9 cellular contexts compared by ENCODE assay signal in the genomic region with DNA sequence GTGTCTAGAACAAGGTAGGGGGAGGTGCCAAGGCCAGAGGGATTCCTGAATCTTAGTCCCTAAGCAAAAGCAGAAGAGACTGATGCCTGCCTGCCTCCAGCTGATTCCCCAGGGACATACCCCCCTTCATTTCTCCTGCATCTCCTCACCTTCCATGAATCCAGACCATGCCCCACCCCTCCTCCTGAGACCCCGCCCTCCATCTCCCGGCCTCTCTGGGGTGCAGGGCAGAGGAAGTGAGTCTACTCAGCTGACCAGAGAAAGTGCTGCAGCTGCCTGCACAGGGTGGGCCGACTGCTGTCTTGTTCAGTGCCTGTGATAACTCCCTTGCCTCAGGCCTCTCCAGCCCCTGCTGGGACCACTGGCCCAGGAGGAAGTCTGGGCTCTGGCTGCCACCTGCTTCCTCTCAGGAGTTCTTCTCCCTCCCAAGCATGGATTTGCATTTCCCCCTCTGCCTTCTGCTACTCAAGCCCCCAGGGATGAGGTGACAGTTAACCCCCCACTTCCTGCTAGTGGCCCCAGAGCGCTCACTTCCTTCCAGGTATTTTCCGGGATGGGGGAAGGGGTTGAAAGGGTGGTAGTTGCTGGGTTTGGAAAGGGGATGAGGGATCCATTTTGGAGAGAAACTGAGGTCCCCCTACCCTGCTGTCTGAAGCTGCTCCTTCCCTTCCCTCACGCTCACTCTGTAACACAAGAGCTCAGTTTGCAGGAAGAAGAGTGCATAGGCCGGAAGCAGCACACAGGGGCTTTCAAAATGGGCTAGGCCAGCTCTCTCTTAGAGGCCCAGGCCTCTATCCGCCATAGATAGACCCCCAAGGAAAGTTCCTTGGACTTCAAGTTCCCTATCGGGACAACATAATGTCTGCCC. TPM values are rescaled to one million over a fixed set of nuclear protein-coding genes. Genes with fewer than 3 reads are reported as not detected.
DNase-seq lines count a peak whose midpoint lies in the region; ATAC-seq, FAIRE-seq and TF ChIP-seq lines count a peak whose summit lies in the region.
"Had no signal": no experiment of that assay in that cellular context is flagged by ENCODE, and none has a peak within 500 bp of the region (broad histone marks: within the 10 kb centered on the region; RNA-seq: fewer than 3 reads in every experiment).

No MANE protein-coding gene starts in this region.

- H3K9me3 ChIP-seq in pancreas = no peaks in the 10 kb centered on the region

- peak overlapping the region; percentile 95 for H3K4me2 ChIP-seq in KMS-11

- ATAC-seq in pancreas = peak in 3 of 4 donors; percentile 35 to 67 (median 58)
- no peak for ATAC-seq in GM18519 (IDR thresholded peaks at IDR 0.05; ENCODE audit: low FRiP score, unreplicated experiment)
- no peak for ATAC-seq in HG03039 (IDR thresholded peaks at IDR 0.05; ENCODE audit: unreplicated experiment)

- peak overlapping the region; percentile 24 for H3K4me3 ChIP-seq in KMS-11 (IDR thresholded peaks at IDR 0.05; ENCODE audit: insufficient read depth, low read depth, low read length)
- H3K4me3 ChIP-seq in fibroblast of mammary gland (ENCODE audit: control insufficient read depth, low read depth, low read length) = no peak overlapping the region
- H3K4me3 ChIP-seq in pancreas = no peak overlapping the region

- intact Hi-C loops in pancreas (cut with DNase I) = no loop called here

- peak overlapping the region; percentile 100 for H3K9ac ChIP-seq in KMS-11

- DNase-seq in NCI-H2171 (lab: John Stamatoyannopoulos, UW) = peak; percentile 5
- DNase-seq in NCI-H2171 treated with DMSO at 0.1 percent for 48 hours (lab: John Stamatoyannopoulos, UW) = no peak
- peak; percentile 94 to 95 for DNase-seq in activated CD4-positive, alpha-beta T cell treated with anti-CD3 and anti-CD28 coated beads, Interleukin-2, amount 50 U/mL, for 48 hours
- DNase-seq in fibroblast of mammary gland (ENCODE audit: low read depth) = peak; percentile 63
- peak in 2 of 6 donors; percentile 1 to 48 for DNase-seq in pancreas

- H3K36me3 ChIP-seq in KMS-11 (ENCODE audit: insufficient read depth) (no peaks in the 10 kb centered on the region), pancreas (no peaks in the 10 kb centered on the region)

- no peak for TF ChIP-seq CTCF in KMS-11 (conservative IDR thresholded peaks at IDR 0.05; ENCODE audit: low read depth, low read length)
- no peak for TF ChIP-seq CTCF in fibroblast of mammary gland (conservative IDR thresholded peaks at IDR 0.05; ENCODE audit: control insufficient read depth, insufficient read depth, low read depth, low read length)
- TF ChIP-seq CTCF in pancreas (IDR thresholded peaks at IDR 0.05) = no peak

- no peaks in the 10 kb centered on the region for H3K27me3 ChIP-seq in KMS-11 (ENCODE audit: insufficient read depth, low read depth)
- H3K27me3 ChIP-seq in pancreas = no peaks in the 10 kb centered on the region

- H3K4me1 ChIP-seq in KMS-11 (ENCODE audit: low read depth, poor library complexity, severe bottlenecking) = peaks cover 89% of the 10 kb centered on the region
- no peaks in the 10 kb centered on the region for H3K4me1 ChIP-seq in pancreas

- no peaks in the 10 kb centered on the region for H4K20me1 ChIP-seq in KMS-11 (ENCODE audit: insufficient read depth)

- no peak overlapping the region for H2AFZ ChIP-seq in KMS-11 (ENCODE audit: low read depth)

- H3K27ac ChIP-seq in KMS-11 = peak overlapping the region; percentile 96
- peak overlapping the region in 2 of 4 donors; percentile 80 to 83 for H3K27ac ChIP-seq in pancreas

- H3K79me2 ChIP-seq in KMS-11 (ENCODE audit: insufficient read depth, low read depth) = peaks cover 83% of the 10 kb centered on the region

- no peak for FAIRE-seq in pancreas (lab: Jason Lieb, UNC)
- FAIRE-seq: A204.1 had no signal

- 57 to 59% methylated on average over 9 of the region's 9 CpGs for WGBS in pancreas, 2 donors

RNA-seq across cellular contexts. Expression of gene TSPOAP1, which starts 10.5 kb away (rescaled TPM):
- total RNA-seq in pancreas = 10 to 100 TPM in 4 of 6 donors, 1 to 10 TPM in 2; 7.0 to 19.6 (median 12.9) TPM
- 10 to 100 TPM; 56.7 to 90.2 TPM for polyA plus RNA-seq in pancreas

RNA-seq across cellular contexts. Expression of gene SUPT4H1, which starts 12.9 kb away (rescaled TPM):
- total RNA-seq in pancreas = 10 to 100 TPM; 14.1 to 43.7 (median 26.5) TPM
- 10 to 100 TPM; 23.3 to 42.3 TPM for polyA plus RNA-seq in pancreas

RNA-seq across cellular contexts. Expression of gene MPO, which starts 58.4 kb away (rescaled TPM):
- under 1 TPM; 0.03 to 0.28 (median 0.09) TPM for total RNA-seq in pancreas
- under 1 TPM in 1 of 2 donors, not detected in 1; 0.19 TPM for polyA plus RNA-seq in pancreas

Comparison
In these comparisons a context has a peak if more than half of its experiments do, and no peak if none do; other contexts are left out.
1. ATAC-seq: peak in pancreas (3 of 4); none in GM18519 (single experiment) and HG03039 (single experiment).